8 cellular contexts compared by ENCODE assay signal in genomic region chr10:988667-989545, GRCh38. TPM values are rescaled to one million over a fixed set of nuclear protein-coding genes. Genes with fewer than 3 reads are reported as not detected.
DNase-seq lines count a peak whose midpoint lies in the region; ATAC-seq and TF ChIP-seq lines count a peak whose summit lies in the region.

No MANE protein-coding gene starts in this region.

- H3K4me1 ChIP-seq in BLaER1 = peaks cover 33% of the 10 kb centered on the region
- peaks cover 45% of the 10 kb centered on the region for H3K4me1 ChIP-seq in SJSA1 (replicated peaks)
- peaks cover 18% of the 10 kb centered on the region in 2 experiments for H3K4me1 ChIP-seq in neutrophil (ENCODE audit: control insufficient read depth in 1 of 2, insufficient read depth in 1 of 2, low read depth in 1 of 2, low read length in 1 of 2)

- H3K9ac ChIP-seq in BLaER1 = peak overlapping the region; percentile 97

- H3K27me3 ChIP-seq in BLaER1 (no peaks in the 10 kb centered on the region), SJSA1 (replicated peaks) (no peaks in the 10 kb centered on the region), neutrophil (no peaks in the 10 kb centered on the region)

- H3K4me3 ChIP-seq in BLaER1 (peak overlapping the region; percentile 95), SJSA1 (peak overlapping the region; percentile 93), neutrophil (ENCODE audit: low read depth in 1 of 2, low read length in 1 of 2) (peak overlapping the region; percentile 94 to 97)

- TF ChIP-seq POLR2A in erythroblast (IDR thresholded peaks at IDR 0.05; ENCODE audit: low read length) = no peak

- H3K36me3 ChIP-seq in BLaER1 (peaks cover 32% of the 10 kb centered on the region), SJSA1 (peaks cover 71% of the 10 kb centered on the region), neutrophil (no peaks in the 10 kb centered on the region)

- DNase-seq in SJSA1 (ENCODE audit: low read depth in 1 of 2, low spot score in 2 of 2) (no peak), erythroblast (lab: John Stamatoyannopoulos, UW) (peak; percentile 49 to 60), NCI-H1105 (lab: John Stamatoyannopoulos, UW) (no peak), C1 segment of cervical spinal cord (lab: John Stamatoyannopoulos, UW) (no peak), UCSD-AML1 (lab: John Stamatoyannopoulos, UW; ENCODE audit: unreplicated experiment) (no peak)

- no peaks in the 10 kb centered on the region for H3K9me3 ChIP-seq in BLaER1
- H3K9me3 ChIP-seq in SJSA1 (replicated peaks) = no peaks in the 10 kb centered on the region
- H3K9me3 ChIP-seq in neutrophil = no peaks in the 10 kb centered on the region

- peak overlapping the region; percentile 93 for H3K4me2 ChIP-seq in BLaER1

- H4K20me1 ChIP-seq in BLaER1 = peaks cover 55% of the 10 kb centered on the region

- no peak for TF ChIP-seq CTCF in neutrophil (IDR thresholded peaks at IDR 0.05)

- ATAC-seq in GM21515 (IDR thresholded peaks at IDR 0.05; ENCODE audit: unreplicated experiment) = peak; percentile 8

- peak overlapping the region; percentile 96 for H3K27ac ChIP-seq in BLaER1
- H3K27ac ChIP-seq in SJSA1 = peak overlapping the region; percentile 99
- H3K27ac ChIP-seq in neutrophil = peak overlapping the region; percentile 78

RNA-seq across cellular contexts. Expression of gene GTPBP4, which starts 0.7 kb away (rescaled TPM):
- total RNA-seq in SJSA1 (2014; rRNA removed; shearing (Covaris generic)) = 77.6 and 87.4 TPM in 2 replicates

RNA-seq across cellular contexts. Expression of gene IDI2, which starts 36.8 kb away (rescaled TPM):
- not detected in 2 replicates for total RNA-seq in SJSA1 (2014; rRNA removed; shearing (Covaris generic))

RNA-seq across cellular contexts. Expression of gene LARP4B, which starts 57.4 kb away (rescaled TPM):
- total RNA-seq in SJSA1 (2014; rRNA removed; shearing (Covaris generic)) = 37.8 and 47.7 TPM in 2 replicates

Comparison
In these comparisons a context has a peak if more than half of its experiments do, and no peak if none do; other contexts are left out.
1. DNase-seq: peak in erythroblast (2 of 2); none in SJSA1 (0 of 2), NCI-H1105 (single experiment), C1 segment of cervical spinal cord (0 of 14) and UCSD-AML1 (single experiment).
2. Peak in every context shown above with its lines, with median percentiles within 50 percentile points of each other: H3K27ac ChIP-seq and H3K4me3 ChIP-seq.